In genomic region chr1:10734900-10735602, GRCh38 we compare ENCODE assay signal across 15 cellular contexts.
DNase-seq lines count a peak whose midpoint lies in the region; ATAC-seq and TF ChIP-seq lines count a peak whose summit lies in the region.
"Had no signal": no experiment of that assay in that cellular context is flagged by ENCODE, and none has a peak within 500 bp of the region (broad histone marks: within the 10 kb centered on the region; RNA-seq: fewer than 3 reads in every experiment).

No MANE protein-coding gene starts in this region.

- H3K4me3 ChIP-seq in gastrocnemius medialis: no peak overlapping the region

- H3K27me3 ChIP-seq in gastrocnemius medialis: no peaks in the 10 kb centered on the region

- DNase-seq in DMS 273 (lab: John Stamatoyannopoulos, UW; ENCODE audit: unreplicated experiment) (peak; percentile 72), DMS 273 treated with DMSO at 0.1 percent for 48 hours (lab: John Stamatoyannopoulos, UW) (no peak), NCI-H748 (lab: John Stamatoyannopoulos, UW; ENCODE audit: unreplicated experiment) (peak; percentile 78), left ventricle myocardium superior (peak; percentile 75), gastrocnemius medialis (peak in 1 of 2 donors; percentile 43)
- no peak for DNase-seq in activated T-cell treated with anti-CD3 and anti-CD28 coated beads, Interleukin-2, amount 50 U/mL, for 1 hour
- DNase-seq: activated CD8-positive, alpha-beta T cell treated with anti-CD3 and anti-CD28 coated beads, Interleukin-2, amount 10 ng/mL, durations not matched to agents 7 days and 5 days; activated naive CD4-positive, alpha-beta T cell treated with anti-CD3 and anti-CD28 coated beads, Interleukin-2, amount 50 U/mL, for 16 hours; cortex of kidney; left colon; MV-4-11 had no signal

- no peaks in the 10 kb centered on the region for H3K9me3 ChIP-seq in gastrocnemius medialis

- no peaks in the 10 kb centered on the region for H3K36me3 ChIP-seq in gastrocnemius medialis

- no peak for TF ChIP-seq POLR2A in gastrocnemius medialis (IDR thresholded peaks at IDR 0.05)

- peaks cover 47 to 71% of the 10 kb centered on the region in 2 donors for H3K4me1 ChIP-seq in gastrocnemius medialis

- ATAC-seq in left ventricle myocardium superior: peak; percentile 69
- peak; percentile 21 to 51 for ATAC-seq in gastrocnemius medialis
- ATAC-seq in GM21526 (IDR thresholded peaks at IDR 0.05; ENCODE audit: low FRiP score, unreplicated experiment): no peak
- ATAC-seq in GM21825 (IDR thresholded peaks at IDR 0.05; ENCODE audit: unreplicated experiment): no peak
- ATAC-seq: activated CD8-positive, alpha-beta T cell treated with anti-CD3 and anti-CD28 coated beads, Interleukin-2, amount 10 ng/mL, durations not matched to agents 7 days and 5 days; left colon had no signal

- no peak for TF ChIP-seq CTCF in gastrocnemius medialis (IDR thresholded peaks at IDR 0.05 in 4 of 5, conservative IDR thresholded peaks at IDR 0.05 in 1 of 5)

- in situ Hi-C loops in gastrocnemius medialis (cut with MboI; ENCODE audit: low sequenced_read_pairs in 4 of 4): no loop called here

- intact Hi-C loops in left ventricle myocardium superior (cut with micrococcal nuclease): no loop called here
- intact Hi-C loops in gastrocnemius medialis (cut with DNase I; ENCODE audit: low total_unique reads): no loop called here

- peak overlapping the region; percentile 75 to 86 (median 82) for H3K27ac ChIP-seq in gastrocnemius medialis
- H3K27ac ChIP-seq: 22Rv1, HL-60 had no signal

Comparison
In these comparisons a context has a peak if more than half of its experiments do, and no peak if none do; other contexts are left out.
1. DNase-seq: peak in DMS 273 (single experiment), NCI-H748 (single experiment) and left ventricle myocardium superior (single experiment); none in DMS 273 treated with DMSO at 0.1 percent for 48 hours (single experiment) and activated T-cell treated with anti-CD3 and anti-CD28 coated beads, Interleukin-2, amount 50 U/mL, for 1 hour (single experiment).
2. ATAC-seq: peak in left ventricle myocardium superior (single experiment) and gastrocnemius medialis (2 of 2); none in GM21526 (single experiment) and GM21825 (single experiment).